In genomic region chr20:51943761-51944160, GRCh38 we compare ENCODE assay signal across 5 cellular contexts.
"Had no signal": no experiment of that assay in that cellular context is flagged by ENCODE, and none has a peak within 500 bp of the region (broad histone marks: within the 10 kb centered on the region; RNA-seq: fewer than 3 reads in every experiment).

No MANE protein-coding gene starts in this region.

- H3K27ac ChIP-seq: HL-60 had no signal

- DNase-seq: IMR-90, KBM-7, KG1 had no signal

- H3K4me3 ChIP-seq: K562 had no signal
